29 cellular contexts compared by ENCODE assay signal in the genomic region with DNA sequence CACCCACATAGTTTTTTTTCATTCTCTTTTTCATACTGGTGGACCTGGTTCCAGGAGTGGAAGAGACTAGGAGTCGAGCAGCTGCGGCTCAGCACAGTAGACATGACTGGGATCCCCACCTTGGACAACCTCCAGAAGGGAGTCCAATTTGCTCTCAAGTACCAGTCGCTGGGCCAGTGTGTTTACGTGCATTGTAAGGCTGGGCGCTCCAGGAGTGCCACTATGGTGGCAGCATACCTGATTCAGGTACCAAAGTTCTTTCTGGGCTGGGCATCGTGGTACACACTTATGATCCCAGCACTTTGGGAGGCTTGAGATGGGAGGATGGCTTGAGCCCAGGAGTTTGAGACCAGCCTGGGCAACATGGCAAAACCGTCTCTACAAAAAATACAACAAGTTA. TPM values are rescaled to one million over a fixed set of nuclear protein-coding genes. Genes with fewer than 3 reads are reported as not detected.
"Had no signal": no experiment of that assay in that cellular context is flagged by ENCODE, and none has a peak within 500 bp of the region (broad histone marks: within the 10 kb centered on the region; RNA-seq: fewer than 3 reads in every experiment).

No MANE protein-coding gene starts in this region.

- H3K4me3 ChIP-seq: colonic mucosa, gastrocnemius medialis, heart left ventricle, hepatocyte, mucosa of descending colon, prostate gland, right atrium auricular region, sigmoid colon, transverse colon, upper lobe of right lung, uterus had no signal

- H3K9me3 ChIP-seq: colonic mucosa, gastrocnemius medialis, heart left ventricle, mucosa of descending colon, prostate gland, right atrium auricular region, sigmoid colon, transverse colon, upper lobe of right lung, uterus had no signal

- H3K27me3 ChIP-seq: colonic mucosa, gastrocnemius medialis, heart left ventricle, hepatocyte, right atrium auricular region, sigmoid colon, transverse colon, upper lobe of right lung, uterus had no signal

- DNase-seq: colonic mucosa; effector CD8-positive, alpha-beta T cell; endodermal cell; foreskin fibroblast; gastrocnemius medialis; heart left ventricle; kidney; mesenchymal stem cell; mucosa of descending colon; naive B cell; nucleus accumbens; sigmoid colon; stimulated activated CD4-positive, alpha-beta T cell treated with anti-CD3 and anti-CD28 coated beads, Interleukin-4, amount 100 ng/mL, for 4 hours; stimulated activated naive CD8-positive, alpha-beta T cell treated with anti-CD3 and anti-CD28 coated beads, Interleukin-15, Interleukin-2, amounts not matched to agents 100 U/mL and 50 U/mL, for 24 hours; transverse colon; upper lobe of right lung; uterus had no signal

- H3K36me3 ChIP-seq: prostate gland, uterus had no signal

- H3K4me3 Mint-ChIP-seq: dendritic cell treated with granulocyte-macrophage colony-stimulating factor and Interleukin-4, amounts not matched to agents 40 ng/mL and 50 ng/mL, for 4 days; endodermal cell; mesothelial cell of epicardium; nephron; stimulated activated memory B cell treated with anti-CD40 and anti-IgM and Interleukin-4, amounts not matched to agents 10 μg/mL and 1 μg/mL and 100 μg/mL, for 72 hours had no signal

- H3K27ac ChIP-seq: colonic mucosa, epithelial cell of prostate, heart left ventricle, hepatocyte, prostate gland, right atrium auricular region, sigmoid colon, transverse colon, uterus had no signal

- H3K27ac Mint-ChIP-seq: dendritic cell treated with granulocyte-macrophage colony-stimulating factor and Interleukin-4, amounts not matched to agents 40 ng/mL and 50 ng/mL, for 4 days; endodermal cell; mesothelial cell of epicardium; nephron; stimulated activated memory B cell treated with anti-CD40 and anti-IgM and Interleukin-4, amounts not matched to agents 10 μg/mL and 1 μg/mL and 100 μg/mL, for 72 hours had no signal

- H3K9me3 Mint-ChIP-seq: dendritic cell treated with granulocyte-macrophage colony-stimulating factor and Interleukin-4, amounts not matched to agents 40 ng/mL and 50 ng/mL, for 4 days; endodermal cell; mesothelial cell of epicardium; naive B cell; nephron; stimulated activated memory B cell treated with anti-CD40 and anti-IgM and Interleukin-4, amounts not matched to agents 10 μg/mL and 1 μg/mL and 100 μg/mL, for 72 hours had no signal

- H3K27me3 Mint-ChIP-seq: dendritic cell treated with granulocyte-macrophage colony-stimulating factor and Interleukin-4, amounts not matched to agents 40 ng/mL and 50 ng/mL, for 4 days; naive B cell; stimulated activated memory B cell treated with anti-CD40 and anti-IgM and Interleukin-4, amounts not matched to agents 10 μg/mL and 1 μg/mL and 100 μg/mL, for 72 hours had no signal

RNA-seq across cellular contexts. Expression of a gene that starts 16.8 kb away (rescaled TPM):
- total RNA-seq: colonic mucosa, esophagus mucosa, gastrocnemius medialis, glomerular endothelial cell, kidney, left lobe of liver, lung microvascular endothelial cell, prostate gland, upper lobe of right lung had no signal
- polyA plus RNA-seq: hepatocyte had no signal
